Comparison of ENCODE assay signal across 2 cellular contexts in genomic region chr11:7522546-7522945, GRCh38.
TF ChIP-seq lines count a peak whose summit lies in the region.

No MANE protein-coding gene starts in this region.

TF ChIP-seq in IMR-90, 13 proteins besides CTCF, POLR2A, EP300 and RAD21:
- no peak for TF ChIP-seq MAFK (IDR thresholded peaks at IDR 0.05; ENCODE audit: low read depth, low read length)
- no peak for TF ChIP-seq USF2 (IDR thresholded peaks at IDR 0.05; ENCODE audit: low read depth, low read length)
- no peak for TF ChIP-seq MXI1 (IDR thresholded peaks at IDR 0.05; ENCODE audit: borderline replicate concordance, low read depth, low read length)
- TF ChIP-seq RCOR1 (IDR thresholded peaks at IDR 0.05; ENCODE audit: insufficient replicate concordance, low read length) = no peak
- TF ChIP-seq SMC3 (IDR thresholded peaks at IDR 0.05; ENCODE audit: low read depth, low read length) = no peak
- no peak for TF ChIP-seq ELK1 (IDR thresholded peaks at IDR 0.05; ENCODE audit: borderline replicate concordance, low read depth, low read length)
- TF ChIP-seq CHD1 (IDR thresholded peaks at IDR 0.05; ENCODE audit: low read depth, low read length) = no peak
- no peak for TF ChIP-seq BHLHE40 (IDR thresholded peaks at IDR 0.05; ENCODE audit: low read depth, low read length)

TF ChIP-seq in GM12878, 131 proteins besides CTCF, POLR2A, EP300 and RAD21:
- no peak for TF ChIP-seq MTA3 (IDR thresholded peaks at IDR 0.05; ENCODE audit: borderline replicate concordance, low read length)
- TF ChIP-seq SMARCA5 (IDR thresholded peaks at IDR 0.05) = no peak
- TF ChIP-seq POU2F2 (IDR thresholded peaks at IDR 0.05; ENCODE audit: borderline replicate concordance, low read depth, low read length) = no peak
- TF ChIP-seq RAD51 (IDR thresholded peaks at IDR 0.05) = no peak
- no peak for TF ChIP-seq BMI1 (IDR thresholded peaks at IDR 0.05; ENCODE audit: borderline replicate concordance)
